Comparison of ENCODE assay signal across 1 cellular context in the genomic region with DNA sequence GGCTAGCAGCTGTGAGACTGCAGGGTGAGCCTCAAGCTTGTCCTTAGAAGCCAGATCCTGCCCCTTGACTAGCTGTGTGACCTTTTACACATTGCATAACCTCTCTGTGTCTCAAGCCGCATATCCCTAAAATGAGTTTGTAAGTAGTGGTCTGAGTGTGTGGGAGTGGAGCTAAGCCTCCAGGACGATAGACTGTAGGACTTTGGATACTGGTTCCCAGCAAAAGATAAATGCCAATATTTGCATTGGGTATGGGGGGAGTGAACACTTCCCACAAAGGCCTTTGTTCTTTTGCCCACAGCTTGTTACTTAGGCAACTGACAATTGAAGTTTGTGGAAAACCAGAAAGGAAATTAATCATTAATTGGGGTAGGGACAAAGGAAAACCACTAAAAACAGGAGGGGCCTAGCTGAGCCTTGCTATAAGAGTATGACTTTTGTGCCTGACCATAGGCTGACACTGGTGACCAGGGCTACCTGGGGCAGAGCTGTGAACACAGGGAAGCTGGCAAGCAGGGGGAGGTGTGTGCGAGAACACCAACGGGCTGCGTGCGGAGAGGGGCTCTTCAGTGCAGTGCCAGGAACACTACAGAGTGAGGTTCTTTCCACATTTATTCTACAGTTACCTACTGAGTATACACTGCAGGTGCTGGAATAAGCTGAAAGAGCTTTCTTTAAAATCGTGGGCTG.
TF ChIP-seq lines count a peak whose summit lies in the region.

No MANE protein-coding gene starts in this region.

TF ChIP-seq in HepG2, 621 proteins besides CTCF, POLR2A, EP300 and RAD21 (continued from another document and continues in another):
- no peak for TF ChIP-seq NFE2L1 (CRISPR knock-in tag; IDR thresholded peaks at IDR 0.05; ENCODE audit: borderline replicate concordance)
- no peak for TF ChIP-seq ZNF766 (CRISPR knock-in tag; IDR thresholded peaks at IDR 0.05; ENCODE audit: borderline replicate concordance)
- no peak for TF ChIP-seq YEATS4 (CRISPR knock-in tag; IDR thresholded peaks at IDR 0.05; ENCODE audit: borderline replicate concordance)
- TF ChIP-seq SETDB1 (CRISPR knock-in tag; IDR thresholded peaks at IDR 0.05; ENCODE audit: borderline replicate concordance) = no peak
- no peak for TF ChIP-seq MYNN (CRISPR knock-in tag; IDR thresholded peaks at IDR 0.05; ENCODE audit: low read depth)
- TF ChIP-seq ZNF430 (CRISPR knock-in tag; IDR thresholded peaks at IDR 0.05) = no peak
- no peak for TF ChIP-seq HHEX (CRISPR knock-in tag; IDR thresholded peaks at IDR 0.05)
- TF ChIP-seq ETV5 (CRISPR knock-in tag; IDR thresholded peaks at IDR 0.05; ENCODE audit: borderline replicate concordance) = peak; percentile 56; the same call in 1 of the 2 replicates
- TF ChIP-seq, protein P1, sequence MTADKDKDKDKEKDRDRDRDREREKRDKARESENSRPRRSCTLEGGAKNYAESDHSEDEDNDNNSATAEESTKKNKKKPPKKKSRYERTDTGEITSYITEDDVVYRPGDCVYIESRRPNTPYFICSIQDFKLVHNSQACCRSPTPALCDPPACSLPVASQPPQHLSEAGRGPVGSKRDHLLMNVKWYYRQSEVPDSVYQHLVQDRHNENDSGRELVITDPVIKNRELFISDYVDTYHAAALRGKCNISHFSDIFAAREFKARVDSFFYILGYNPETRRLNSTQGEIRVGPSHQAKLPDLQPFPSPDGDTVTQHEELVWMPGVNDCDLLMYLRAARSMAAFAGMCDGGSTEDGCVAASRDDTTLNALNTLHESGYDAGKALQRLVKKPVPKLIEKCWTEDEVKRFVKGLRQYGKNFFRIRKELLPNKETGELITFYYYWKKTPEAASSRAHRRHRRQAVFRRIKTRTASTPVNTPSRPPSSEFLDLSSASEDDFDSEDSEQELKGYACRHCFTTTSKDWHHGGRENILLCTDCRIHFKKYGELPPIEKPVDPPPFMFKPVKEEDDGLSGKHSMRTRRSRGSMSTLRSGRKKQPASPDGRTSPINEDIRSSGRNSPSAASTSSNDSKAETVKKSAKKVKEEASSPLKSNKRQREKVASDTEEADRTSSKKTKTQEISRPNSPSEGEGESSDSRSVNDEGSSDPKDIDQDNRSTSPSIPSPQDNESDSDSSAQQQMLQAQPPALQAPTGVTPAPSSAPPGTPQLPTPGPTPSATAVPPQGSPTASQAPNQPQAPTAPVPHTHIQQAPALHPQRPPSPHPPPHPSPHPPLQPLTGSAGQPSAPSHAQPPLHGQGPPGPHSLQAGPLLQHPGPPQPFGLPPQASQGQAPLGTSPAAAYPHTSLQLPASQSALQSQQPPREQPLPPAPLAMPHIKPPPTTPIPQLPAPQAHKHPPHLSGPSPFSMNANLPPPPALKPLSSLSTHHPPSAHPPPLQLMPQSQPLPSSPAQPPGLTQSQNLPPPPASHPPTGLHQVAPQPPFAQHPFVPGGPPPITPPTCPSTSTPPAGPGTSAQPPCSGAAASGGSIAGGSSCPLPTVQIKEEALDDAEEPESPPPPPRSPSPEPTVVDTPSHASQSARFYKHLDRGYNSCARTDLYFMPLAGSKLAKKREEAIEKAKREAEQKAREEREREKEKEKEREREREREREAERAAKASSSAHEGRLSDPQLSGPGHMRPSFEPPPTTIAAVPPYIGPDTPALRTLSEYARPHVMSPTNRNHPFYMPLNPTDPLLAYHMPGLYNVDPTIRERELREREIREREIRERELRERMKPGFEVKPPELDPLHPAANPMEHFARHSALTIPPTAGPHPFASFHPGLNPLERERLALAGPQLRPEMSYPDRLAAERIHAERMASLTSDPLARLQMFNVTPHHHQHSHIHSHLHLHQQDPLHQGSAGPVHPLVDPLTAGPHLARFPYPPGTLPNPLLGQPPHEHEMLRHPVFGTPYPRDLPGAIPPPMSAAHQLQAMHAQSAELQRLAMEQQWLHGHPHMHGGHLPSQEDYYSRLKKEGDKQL (CRISPR knock-in tag; IDR thresholded peaks at IDR 0.05; ENCODE audit: low read depth) = peak; percentile 84; the same call in 1 of the 2 replicates
- TF ChIP-seq MAFF (IDR thresholded peaks at IDR 0.05; ENCODE audit: low read depth, low read length) = no peak
- no peak for TF ChIP-seq ZNF143 (CRISPR knock-in tag; IDR thresholded peaks at IDR 0.05)
- no peak for TF ChIP-seq ZNF235 (CRISPR knock-in tag; IDR thresholded peaks at IDR 0.05; ENCODE audit: borderline replicate concordance)
- TF ChIP-seq, protein P2, sequence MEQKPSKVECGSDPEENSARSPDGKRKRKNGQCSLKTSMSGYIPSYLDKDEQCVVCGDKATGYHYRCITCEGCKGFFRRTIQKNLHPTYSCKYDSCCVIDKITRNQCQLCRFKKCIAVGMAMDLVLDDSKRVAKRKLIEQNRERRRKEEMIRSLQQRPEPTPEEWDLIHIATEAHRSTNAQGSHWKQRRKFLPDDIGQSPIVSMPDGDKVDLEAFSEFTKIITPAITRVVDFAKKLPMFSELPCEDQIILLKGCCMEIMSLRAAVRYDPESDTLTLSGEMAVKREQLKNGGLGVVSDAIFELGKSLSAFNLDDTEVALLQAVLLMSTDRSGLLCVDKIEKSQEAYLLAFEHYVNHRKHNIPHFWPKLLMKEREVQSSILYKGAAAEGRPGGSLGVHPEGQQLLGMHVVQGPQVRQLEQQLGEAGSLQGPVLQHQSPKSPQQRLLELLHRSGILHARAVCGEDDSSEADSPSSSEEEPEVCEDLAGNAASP (CRISPR knock-in tag; IDR thresholded peaks at IDR 0.05; ENCODE audit: borderline replicate concordance) = peak; percentile 87
- TF ChIP-seq ZNF234 (CRISPR knock-in tag; conservative IDR thresholded peaks at IDR 0.05) = no peak
- TF ChIP-seq, protein P3, sequence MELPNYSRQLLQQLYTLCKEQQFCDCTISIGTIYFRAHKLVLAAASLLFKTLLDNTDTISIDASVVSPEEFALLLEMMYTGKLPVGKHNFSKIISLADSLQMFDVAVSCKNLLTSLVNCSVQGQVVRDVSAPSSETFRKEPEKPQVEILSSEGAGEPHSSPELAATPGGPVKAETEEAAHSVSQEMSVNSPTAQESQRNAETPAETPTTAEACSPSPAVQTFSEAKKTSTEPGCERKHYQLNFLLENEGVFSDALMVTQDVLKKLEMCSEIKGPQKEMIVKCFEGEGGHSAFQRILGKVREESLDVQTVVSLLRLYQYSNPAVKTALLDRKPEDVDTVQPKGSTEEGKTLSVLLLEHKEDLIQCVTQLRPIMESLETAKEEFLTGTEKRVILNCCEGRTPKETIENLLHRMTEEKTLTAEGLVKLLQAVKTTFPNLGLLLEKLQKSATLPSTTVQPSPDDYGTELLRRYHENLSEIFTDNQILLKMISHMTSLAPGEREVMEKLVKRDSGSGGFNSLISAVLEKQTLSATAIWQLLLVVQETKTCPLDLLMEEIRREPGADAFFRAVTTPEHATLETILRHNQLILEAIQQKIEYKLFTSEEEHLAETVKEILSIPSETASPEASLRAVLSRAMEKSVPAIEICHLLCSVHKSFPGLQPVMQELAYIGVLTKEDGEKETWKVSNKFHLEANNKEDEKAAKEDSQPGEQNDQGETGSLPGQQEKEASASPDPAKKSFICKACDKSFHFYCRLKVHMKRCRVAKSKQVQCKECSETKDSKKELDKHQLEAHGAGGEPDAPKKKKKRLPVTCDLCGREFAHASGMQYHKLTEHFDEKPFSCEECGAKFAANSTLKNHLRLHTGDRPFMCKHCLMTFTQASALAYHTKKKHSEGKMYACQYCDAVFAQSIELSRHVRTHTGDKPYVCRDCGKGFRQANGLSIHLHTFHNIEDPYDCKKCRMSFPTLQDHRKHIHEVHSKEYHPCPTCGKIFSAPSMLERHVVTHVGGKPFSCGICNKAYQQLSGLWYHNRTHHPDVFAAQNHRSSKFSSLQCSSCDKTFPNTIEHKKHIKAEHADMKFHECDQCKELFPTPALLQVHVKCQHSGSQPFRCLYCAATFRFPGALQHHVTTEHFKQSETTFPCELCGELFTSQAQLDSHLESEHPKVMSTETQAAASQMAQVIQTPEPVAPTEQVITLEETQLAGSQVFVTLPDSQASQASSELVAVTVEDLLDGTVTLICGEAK (IDR thresholded peaks at IDR 0.05) = no peak
- TF ChIP-seq, protein P3 (CRISPR knock-in tag; IDR thresholded peaks at IDR 0.05) = peak; percentile 33; the same call in 1 of the 2 replicates
- no peak for TF ChIP-seq EZH2 (conservative IDR thresholded peaks at IDR 0.05; ENCODE audit: low read depth, low read length)
- no peak for TF ChIP-seq ZNF383 (CRISPR knock-in tag; IDR thresholded peaks at IDR 0.05; ENCODE audit: borderline replicate concordance)
- TF ChIP-seq NONO (IDR thresholded peaks at IDR 0.05) = no peak
- TF ChIP-seq NONO (CRISPR knock-in tag; conservative IDR thresholded peaks at IDR 0.05) = peak; percentile 85
- 0 out of 2 replicates have a peak, but pooled peaks have one; percentile 59 for TF ChIP-seq HOXA5 (CRISPR knock-in tag; IDR thresholded peaks at IDR 0.05)
- TF ChIP-seq KDM2A (CRISPR knock-in tag; IDR thresholded peaks at IDR 0.05; ENCODE audit: borderline replicate concordance, low read depth) = peak; percentile 52
- TF ChIP-seq, protein P4, sequence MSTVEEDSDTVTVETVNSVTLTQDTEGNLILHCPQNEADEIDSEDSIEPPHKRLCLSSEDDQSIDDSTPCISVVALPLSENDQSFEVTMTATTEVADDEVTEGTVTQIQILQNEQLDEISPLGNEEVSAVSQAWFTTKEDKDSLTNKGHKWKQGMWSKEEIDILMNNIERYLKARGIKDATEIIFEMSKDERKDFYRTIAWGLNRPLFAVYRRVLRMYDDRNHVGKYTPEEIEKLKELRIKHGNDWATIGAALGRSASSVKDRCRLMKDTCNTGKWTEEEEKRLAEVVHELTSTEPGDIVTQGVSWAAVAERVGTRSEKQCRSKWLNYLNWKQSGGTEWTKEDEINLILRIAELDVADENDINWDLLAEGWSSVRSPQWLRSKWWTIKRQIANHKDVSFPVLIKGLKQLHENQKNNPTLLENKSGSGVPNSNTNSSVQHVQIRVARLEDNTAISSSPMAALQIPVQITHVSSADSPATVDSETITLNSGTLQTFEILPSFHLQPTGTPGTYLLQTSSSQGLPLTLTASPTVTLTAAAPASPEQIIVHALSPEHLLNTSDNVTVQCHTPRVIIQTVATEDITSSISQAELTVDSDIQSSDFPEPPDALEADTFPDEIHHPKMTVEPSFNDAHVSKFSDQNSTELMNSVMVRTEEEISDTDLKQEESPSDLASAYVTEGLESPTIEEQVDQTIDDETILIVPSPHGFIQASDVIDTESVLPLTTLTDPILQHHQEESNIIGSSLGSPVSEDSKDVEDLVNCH (CRISPR knock-in tag; IDR thresholded peaks at IDR 0.05) = no peak
- no peak for TF ChIP-seq ZNF83 (CRISPR knock-in tag; IDR thresholded peaks at IDR 0.05; ENCODE audit: borderline replicate concordance)
- TF ChIP-seq HOXD1 (CRISPR knock-in tag; IDR thresholded peaks at IDR 0.05) = 0 out of 2 replicates have a peak, but pooled peaks have one; percentile 29
- TF ChIP-seq ZNF121 (CRISPR knock-in tag; IDR thresholded peaks at IDR 0.05) = 0 out of 2 replicates have a peak, but pooled peaks have one; percentile 34
- TF ChIP-seq ZNF607 (CRISPR knock-in tag; IDR thresholded peaks at IDR 0.05; ENCODE audit: borderline replicate concordance) = no peak; the same call in 1 of the 2 replicates
- no peak for TF ChIP-seq TAF15 (IDR thresholded peaks at IDR 0.05; ENCODE audit: low read depth, low read length, poor library complexity, severe bottlenecking)
- TF ChIP-seq, protein P5, sequence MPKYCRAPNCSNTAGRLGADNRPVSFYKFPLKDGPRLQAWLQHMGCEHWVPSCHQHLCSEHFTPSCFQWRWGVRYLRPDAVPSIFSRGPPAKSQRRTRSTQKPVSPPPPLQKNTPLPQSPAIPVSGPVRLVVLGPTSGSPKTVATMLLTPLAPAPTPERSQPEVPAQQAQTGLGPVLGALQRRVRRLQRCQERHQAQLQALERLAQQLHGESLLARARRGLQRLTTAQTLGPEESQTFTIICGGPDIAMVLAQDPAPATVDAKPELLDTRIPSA (CRISPR knock-in tag; IDR thresholded peaks at IDR 0.05; ENCODE audit: borderline replicate concordance) = no peak
- TF ChIP-seq ZNF768 (CRISPR knock-in tag; IDR thresholded peaks at IDR 0.05) = peak; percentile 100
